ENCODE assay signal across 1 cellular context in genomic region chr22:24894220-24894975, GRCh38.
TF ChIP-seq lines count a peak whose summit lies in the region.

No MANE protein-coding gene starts in this region.

TF ChIP-seq in HepG2, 621 proteins besides CTCF, POLR2A, EP300 and RAD21 (continued from another document and continues in another):
- no peak for TF ChIP-seq HMGXB3 (CRISPR knock-in tag; IDR thresholded peaks at IDR 0.05; ENCODE audit: borderline replicate concordance)
- no peak for TF ChIP-seq ZNF530 (CRISPR knock-in tag; IDR thresholded peaks at IDR 0.05; ENCODE audit: low read depth)
- TF ChIP-seq ZNF18 (CRISPR knock-in tag; IDR thresholded peaks at IDR 0.05; ENCODE audit: insufficient replicate concordance): peak; percentile 89
- TF ChIP-seq MLLT10 (CRISPR knock-in tag; IDR thresholded peaks at IDR 0.05): no peak
- TF ChIP-seq NFE2L2 (IDR thresholded peaks at IDR 0.05; ENCODE audit: low read length): peak; percentile 27; the same call in 1 of the 2 replicates
- no peak for TF ChIP-seq REL (CRISPR knock-in tag; conservative IDR thresholded peaks at IDR 0.05)
- no peak for TF ChIP-seq CSRNP2 (CRISPR knock-in tag; conservative IDR thresholded peaks at IDR 0.05; ENCODE audit: low read depth)
- no peak for TF ChIP-seq NFAT5 (CRISPR knock-in tag; IDR thresholded peaks at IDR 0.05)
- TF ChIP-seq ZNF878 (CRISPR knock-in tag; IDR thresholded peaks at IDR 0.05): peak; percentile 94
- 0 out of 2 replicates have a peak, but pooled peaks have one; percentile 39 for TF ChIP-seq THRA (CRISPR knock-in tag; IDR thresholded peaks at IDR 0.05; ENCODE audit: borderline replicate concordance)
- no peak for TF ChIP-seq WIZ (CRISPR knock-in tag; IDR thresholded peaks at IDR 0.05)
- no peak for TF ChIP-seq ZFAT (CRISPR knock-in tag; conservative IDR thresholded peaks at IDR 0.05)
- TF ChIP-seq ZNF407 (CRISPR knock-in tag; IDR thresholded peaks at IDR 0.05; ENCODE audit: not compliant biosample characterization): no peak
- TF ChIP-seq MXD4 (CRISPR knock-in tag; IDR thresholded peaks at IDR 0.05): no peak; the same call in none of the 2 replicates
- peak; percentile 100 for TF ChIP-seq SAP130 (CRISPR knock-in tag; IDR thresholded peaks at IDR 0.05; ENCODE audit: low read depth)
- TF ChIP-seq ZBTB26 (CRISPR knock-in tag; IDR thresholded peaks at IDR 0.05; ENCODE audit: borderline replicate concordance): no peak
- TF ChIP-seq ZNF460 (CRISPR knock-in tag; IDR thresholded peaks at IDR 0.05; ENCODE audit: borderline replicate concordance): no peak
- no peak for TF ChIP-seq ZFP62 (CRISPR knock-in tag; IDR thresholded peaks at IDR 0.05)
